In the genomic region with DNA sequence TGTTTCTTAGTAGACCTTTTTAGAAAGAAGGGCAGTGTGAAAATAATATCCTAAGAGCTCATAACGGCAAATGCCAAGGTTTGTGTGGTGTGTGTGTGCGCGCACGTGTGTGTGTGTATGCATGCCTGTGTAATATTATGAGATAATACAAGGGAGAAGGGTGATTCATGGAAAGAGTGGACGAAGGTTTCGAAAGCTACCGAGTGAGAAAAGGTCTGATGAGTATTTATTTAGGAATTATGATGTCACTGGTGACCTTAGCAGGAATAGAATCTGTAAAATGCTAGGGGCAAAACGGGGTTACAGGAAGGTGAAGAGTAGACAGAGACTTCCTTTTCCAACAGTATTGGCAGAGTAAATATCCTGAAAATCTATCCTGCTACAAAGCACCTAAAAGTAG, we compare ENCODE assay signal across 1 cellular context.
A peak's percentile ranks its signal among the peaks of the same experiment; 100 is the strongest.
TF ChIP-seq lines count a peak whose summit lies in the region.

No MANE protein-coding gene starts in this region.

TF ChIP-seq in HepG2, 621 proteins besides CTCF, POLR2A, EP300 and RAD21 (continued from another document and continues in another):
- TF ChIP-seq, protein P1, sequence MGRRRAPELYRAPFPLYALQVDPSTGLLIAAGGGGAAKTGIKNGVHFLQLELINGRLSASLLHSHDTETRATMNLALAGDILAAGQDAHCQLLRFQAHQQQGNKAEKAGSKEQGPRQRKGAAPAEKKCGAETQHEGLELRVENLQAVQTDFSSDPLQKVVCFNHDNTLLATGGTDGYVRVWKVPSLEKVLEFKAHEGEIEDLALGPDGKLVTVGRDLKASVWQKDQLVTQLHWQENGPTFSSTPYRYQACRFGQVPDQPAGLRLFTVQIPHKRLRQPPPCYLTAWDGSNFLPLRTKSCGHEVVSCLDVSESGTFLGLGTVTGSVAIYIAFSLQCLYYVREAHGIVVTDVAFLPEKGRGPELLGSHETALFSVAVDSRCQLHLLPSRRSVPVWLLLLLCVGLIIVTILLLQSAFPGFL (CRISPR knock-in tag; IDR thresholded peaks at IDR 0.05), result no peak
- TF ChIP-seq ZNF3 (CRISPR knock-in tag; IDR thresholded peaks at IDR 0.05) (no peak), KDM2A (CRISPR knock-in tag; IDR thresholded peaks at IDR 0.05; ENCODE audit: borderline replicate concordance, low read depth) (no peak), KAT8 (CRISPR knock-in tag; IDR thresholded peaks at IDR 0.05) (0 out of 2 replicates have a peak, but pooled peaks have one; percentile 27), MED1 (CRISPR knock-in tag; IDR thresholded peaks at IDR 0.05) (peak; percentile 58), SALL2 (CRISPR knock-in tag; IDR thresholded peaks at IDR 0.05) (no peak), FOXK1 (CRISPR knock-in tag; IDR thresholded peaks at IDR 0.05; ENCODE audit: borderline replicate concordance, low read depth) (peak; percentile 56; the same call in 1 of the 2 replicates), BCL6 (CRISPR knock-in tag; IDR thresholded peaks at IDR 0.05) (peak; percentile 94), ZNF432 (CRISPR knock-in tag; IDR thresholded peaks at IDR 0.05; ENCODE audit: borderline replicate concordance) (no peak), ELF3 (CRISPR knock-in tag; IDR thresholded peaks at IDR 0.05) (peak; percentile 68; the same call in 1 of the 2 replicates), SKI (IDR thresholded peaks at IDR 0.05; ENCODE audit: partially characterized antibody) (peak; percentile 44), TBL1XR1 (IDR thresholded peaks at IDR 0.05; ENCODE audit: borderline replicate concordance, low read length, partially characterized antibody) (peak; percentile 63), CCAR2 (optimal IDR thresholded peaks at IDR 0.05; ENCODE audit: low read depth, low read length) (no peak), CREB1 (IDR thresholded peaks at IDR 0.05) (peak; percentile 58), CREB1 (CRISPR knock-in tag; IDR thresholded peaks at IDR 0.05) (peak; percentile 76), NFE2 (CRISPR knock-in tag; IDR thresholded peaks at IDR 0.05) (no peak), ZC3H4 (CRISPR knock-in tag; IDR thresholded peaks at IDR 0.05; ENCODE audit: borderline replicate concordance) (no peak), ZBTB1 (CRISPR knock-in tag; IDR thresholded peaks at IDR 0.05; ENCODE audit: borderline replicate concordance) (no peak), ZKSCAN1 (IDR thresholded peaks at IDR 0.05; ENCODE audit: low read length) (no peak), PHF21A (CRISPR knock-in tag; IDR thresholded peaks at IDR 0.05) (0 out of 2 replicates have a peak, but pooled peaks have one; percentile 19), GABPA (IDR thresholded peaks at IDR 0.05; ENCODE audit: low read depth, low read length) (no peak), GABPA (CRISPR knock-in tag; IDR thresholded peaks at IDR 0.05; ENCODE audit: low read depth) (peak; percentile 30; the same call in 1 of the 2 replicates), RBAK (CRISPR knock-in tag; IDR thresholded peaks at IDR 0.05) (no peak), RBFOX2 (IDR thresholded peaks at IDR 0.05; ENCODE audit: low read depth, low read length) (no peak), ZFP1 (CRISPR knock-in tag; IDR thresholded peaks at IDR 0.05) (no peak), NCOA1 (CRISPR knock-in tag; IDR thresholded peaks at IDR 0.05) (no peak), ZC3H13 (CRISPR knock-in tag; IDR thresholded peaks at IDR 0.05) (no peak), ZBTB21 (CRISPR knock-in tag; IDR thresholded peaks at IDR 0.05) (peak; percentile 85), ZNF468 (CRISPR knock-in tag; IDR thresholded peaks at IDR 0.05) (no peak), NPAS2 (CRISPR knock-in tag; IDR thresholded peaks at IDR 0.05; ENCODE audit: borderline replicate concordance) (no peak), RFX1 (IDR thresholded peaks at IDR 0.05) (no peak), HDAC1 (CRISPR knock-in tag; IDR thresholded peaks at IDR 0.05) (no peak), ZNF510 (CRISPR knock-in tag; IDR thresholded peaks at IDR 0.05; ENCODE audit: low read depth) (no peak), KLF16 (CRISPR knock-in tag; IDR thresholded peaks at IDR 0.05) (no peak), HMG20A (CRISPR knock-in tag; IDR thresholded peaks at IDR 0.05; ENCODE audit: borderline replicate concordance) (peak; percentile 64; the same call in 1 of the 2 replicates), SCMH1 (CRISPR knock-in tag; IDR thresholded peaks at IDR 0.05; ENCODE audit: borderline replicate concordance) (no peak)
- TF ChIP-seq, protein P2, sequence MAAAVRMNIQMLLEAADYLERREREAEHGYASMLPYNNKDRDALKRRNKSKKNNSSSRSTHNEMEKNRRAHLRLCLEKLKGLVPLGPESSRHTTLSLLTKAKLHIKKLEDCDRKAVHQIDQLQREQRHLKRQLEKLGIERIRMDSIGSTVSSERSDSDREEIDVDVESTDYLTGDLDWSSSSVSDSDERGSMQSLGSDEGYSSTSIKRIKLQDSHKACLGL (CRISPR knock-in tag; IDR thresholded peaks at IDR 0.05), result no peak
- TF ChIP-seq, protein P3, sequence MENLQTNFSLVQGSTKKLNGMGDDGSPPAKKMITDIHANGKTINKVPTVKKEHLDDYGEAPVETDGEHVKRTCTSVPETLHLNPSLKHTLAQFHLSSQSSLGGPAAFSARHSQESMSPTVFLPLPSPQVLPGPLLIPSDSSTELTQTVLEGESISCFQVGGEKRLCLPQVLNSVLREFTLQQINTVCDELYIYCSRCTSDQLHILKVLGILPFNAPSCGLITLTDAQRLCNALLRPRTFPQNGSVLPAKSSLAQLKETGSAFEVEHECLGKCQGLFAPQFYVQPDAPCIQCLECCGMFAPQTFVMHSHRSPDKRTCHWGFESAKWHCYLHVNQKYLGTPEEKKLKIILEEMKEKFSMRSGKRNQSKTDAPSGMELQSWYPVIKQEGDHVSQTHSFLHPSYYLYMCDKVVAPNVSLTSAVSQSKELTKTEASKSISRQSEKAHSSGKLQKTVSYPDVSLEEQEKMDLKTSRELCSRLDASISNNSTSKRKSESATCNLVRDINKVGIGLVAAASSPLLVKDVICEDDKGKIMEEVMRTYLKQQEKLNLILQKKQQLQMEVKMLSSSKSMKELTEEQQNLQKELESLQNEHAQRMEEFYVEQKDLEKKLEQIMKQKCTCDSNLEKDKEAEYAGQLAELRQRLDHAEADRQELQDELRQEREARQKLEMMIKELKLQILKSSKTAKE (CRISPR knock-in tag; IDR thresholded peaks at IDR 0.05; ENCODE audit: borderline replicate concordance), result 0 out of 2 replicates have a peak, but pooled peaks have one; percentile 44
- TF ChIP-seq, protein P4, sequence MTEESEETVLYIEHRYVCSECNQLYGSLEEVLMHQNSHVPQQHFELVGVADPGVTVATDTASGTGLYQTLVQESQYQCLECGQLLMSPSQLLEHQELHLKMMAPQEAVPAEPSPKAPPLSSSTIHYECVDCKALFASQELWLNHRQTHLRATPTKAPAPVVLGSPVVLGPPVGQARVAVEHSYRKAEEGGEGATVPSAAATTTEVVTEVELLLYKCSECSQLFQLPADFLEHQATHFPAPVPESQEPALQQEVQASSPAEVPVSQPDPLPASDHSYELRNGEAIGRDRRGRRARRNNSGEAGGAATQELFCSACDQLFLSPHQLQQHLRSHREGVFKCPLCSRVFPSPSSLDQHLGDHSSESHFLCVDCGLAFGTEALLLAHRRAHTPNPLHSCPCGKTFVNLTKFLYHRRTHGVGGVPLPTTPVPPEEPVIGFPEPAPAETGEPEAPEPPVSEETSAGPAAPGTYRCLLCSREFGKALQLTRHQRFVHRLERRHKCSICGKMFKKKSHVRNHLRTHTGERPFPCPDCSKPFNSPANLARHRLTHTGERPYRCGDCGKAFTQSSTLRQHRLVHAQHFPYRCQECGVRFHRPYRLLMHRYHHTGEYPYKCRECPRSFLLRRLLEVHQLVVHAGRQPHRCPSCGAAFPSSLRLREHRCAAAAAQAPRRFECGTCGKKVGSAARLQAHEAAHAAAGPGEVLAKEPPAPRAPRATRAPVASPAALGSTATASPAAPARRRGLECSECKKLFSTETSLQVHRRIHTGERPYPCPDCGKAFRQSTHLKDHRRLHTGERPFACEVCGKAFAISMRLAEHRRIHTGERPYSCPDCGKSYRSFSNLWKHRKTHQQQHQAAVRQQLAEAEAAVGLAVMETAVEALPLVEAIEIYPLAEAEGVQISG (CRISPR knock-in tag; IDR thresholded peaks at IDR 0.05), result no peak
- TF ChIP-seq, protein P5, sequence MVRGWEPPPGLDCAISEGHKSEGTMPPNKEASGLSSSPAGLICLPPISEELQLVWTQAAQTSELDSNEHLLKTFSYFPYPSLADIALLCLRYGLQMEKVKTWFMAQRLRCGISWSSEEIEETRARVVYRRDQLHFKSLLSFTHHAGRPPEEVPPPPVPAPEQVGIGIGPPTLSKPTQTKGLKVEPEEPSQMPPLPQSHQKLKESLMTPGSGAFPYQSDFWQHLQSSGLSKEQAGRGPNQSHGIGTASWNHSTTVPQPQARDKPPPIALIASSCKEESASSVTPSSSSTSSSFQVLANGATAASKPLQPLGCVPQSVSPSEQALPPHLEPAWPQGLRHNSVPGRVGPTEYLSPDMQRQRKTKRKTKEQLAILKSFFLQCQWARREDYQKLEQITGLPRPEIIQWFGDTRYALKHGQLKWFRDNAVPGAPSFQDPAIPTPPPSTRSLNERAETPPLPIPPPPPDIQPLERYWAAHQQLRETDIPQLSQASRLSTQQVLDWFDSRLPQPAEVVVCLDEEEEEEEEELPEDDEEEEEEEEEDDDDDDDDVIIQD (CRISPR knock-in tag; IDR thresholded peaks at IDR 0.05; ENCODE audit: low read depth), result peak; percentile 93; the same call in 1 of the 2 replicates
- TF ChIP-seq, protein P6, sequence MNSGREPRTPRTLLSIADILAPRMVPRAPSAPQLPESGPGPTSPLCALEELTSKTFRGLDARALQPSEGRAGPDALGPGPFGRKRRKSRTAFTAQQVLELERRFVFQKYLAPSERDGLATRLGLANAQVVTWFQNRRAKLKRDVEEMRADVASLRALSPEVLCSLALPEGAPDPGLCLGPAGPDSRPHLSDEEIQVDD (CRISPR knock-in tag; IDR thresholded peaks at IDR 0.05; ENCODE audit: borderline replicate concordance), result no peak
- TF ChIP-seq, protein P7, sequence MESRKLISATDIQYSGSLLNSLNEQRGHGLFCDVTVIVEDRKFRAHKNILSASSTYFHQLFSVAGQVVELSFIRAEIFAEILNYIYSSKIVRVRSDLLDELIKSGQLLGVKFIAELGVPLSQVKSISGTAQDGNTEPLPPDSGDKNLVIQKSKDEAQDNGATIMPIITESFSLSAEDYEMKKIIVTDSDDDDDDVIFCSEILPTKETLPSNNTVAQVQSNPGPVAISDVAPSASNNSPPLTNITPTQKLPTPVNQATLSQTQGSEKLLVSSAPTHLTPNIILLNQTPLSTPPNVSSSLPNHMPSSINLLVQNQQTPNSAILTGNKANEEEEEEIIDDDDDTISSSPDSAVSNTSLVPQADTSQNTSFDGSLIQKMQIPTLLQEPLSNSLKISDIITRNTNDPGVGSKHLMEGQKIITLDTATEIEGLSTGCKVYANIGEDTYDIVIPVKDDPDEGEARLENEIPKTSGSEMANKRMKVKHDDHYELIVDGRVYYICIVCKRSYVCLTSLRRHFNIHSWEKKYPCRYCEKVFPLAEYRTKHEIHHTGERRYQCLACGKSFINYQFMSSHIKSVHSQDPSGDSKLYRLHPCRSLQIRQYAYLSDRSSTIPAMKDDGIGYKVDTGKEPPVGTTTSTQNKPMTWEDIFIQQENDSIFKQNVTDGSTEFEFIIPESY (CRISPR knock-in tag; IDR thresholded peaks at IDR 0.05), result no peak
- TF ChIP-seq, protein P8, sequence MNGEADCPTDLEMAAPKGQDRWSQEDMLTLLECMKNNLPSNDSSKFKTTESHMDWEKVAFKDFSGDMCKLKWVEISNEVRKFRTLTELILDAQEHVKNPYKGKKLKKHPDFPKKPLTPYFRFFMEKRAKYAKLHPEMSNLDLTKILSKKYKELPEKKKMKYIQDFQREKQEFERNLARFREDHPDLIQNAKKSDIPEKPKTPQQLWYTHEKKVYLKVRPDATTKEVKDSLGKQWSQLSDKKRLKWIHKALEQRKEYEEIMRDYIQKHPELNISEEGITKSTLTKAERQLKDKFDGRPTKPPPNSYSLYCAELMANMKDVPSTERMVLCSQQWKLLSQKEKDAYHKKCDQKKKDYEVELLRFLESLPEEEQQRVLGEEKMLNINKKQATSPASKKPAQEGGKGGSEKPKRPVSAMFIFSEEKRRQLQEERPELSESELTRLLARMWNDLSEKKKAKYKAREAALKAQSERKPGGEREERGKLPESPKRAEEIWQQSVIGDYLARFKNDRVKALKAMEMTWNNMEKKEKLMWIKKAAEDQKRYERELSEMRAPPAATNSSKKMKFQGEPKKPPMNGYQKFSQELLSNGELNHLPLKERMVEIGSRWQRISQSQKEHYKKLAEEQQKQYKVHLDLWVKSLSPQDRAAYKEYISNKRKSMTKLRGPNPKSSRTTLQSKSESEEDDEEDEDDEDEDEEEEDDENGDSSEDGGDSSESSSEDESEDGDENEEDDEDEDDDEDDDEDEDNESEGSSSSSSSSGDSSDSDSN (CRISPR knock-in tag; IDR thresholded peaks at IDR 0.05), result no peak
- TF ChIP-seq, protein P9, sequence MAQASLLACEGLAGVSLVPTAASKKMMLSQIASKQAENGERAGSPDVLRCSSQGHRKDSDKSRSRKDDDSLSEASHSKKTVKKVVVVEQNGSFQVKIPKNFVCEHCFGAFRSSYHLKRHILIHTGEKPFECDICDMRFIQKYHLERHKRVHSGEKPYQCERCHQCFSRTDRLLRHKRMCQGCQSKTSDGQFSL (CRISPR knock-in tag; IDR thresholded peaks at IDR 0.05), result no peak
- TF ChIP-seq, protein P10, sequence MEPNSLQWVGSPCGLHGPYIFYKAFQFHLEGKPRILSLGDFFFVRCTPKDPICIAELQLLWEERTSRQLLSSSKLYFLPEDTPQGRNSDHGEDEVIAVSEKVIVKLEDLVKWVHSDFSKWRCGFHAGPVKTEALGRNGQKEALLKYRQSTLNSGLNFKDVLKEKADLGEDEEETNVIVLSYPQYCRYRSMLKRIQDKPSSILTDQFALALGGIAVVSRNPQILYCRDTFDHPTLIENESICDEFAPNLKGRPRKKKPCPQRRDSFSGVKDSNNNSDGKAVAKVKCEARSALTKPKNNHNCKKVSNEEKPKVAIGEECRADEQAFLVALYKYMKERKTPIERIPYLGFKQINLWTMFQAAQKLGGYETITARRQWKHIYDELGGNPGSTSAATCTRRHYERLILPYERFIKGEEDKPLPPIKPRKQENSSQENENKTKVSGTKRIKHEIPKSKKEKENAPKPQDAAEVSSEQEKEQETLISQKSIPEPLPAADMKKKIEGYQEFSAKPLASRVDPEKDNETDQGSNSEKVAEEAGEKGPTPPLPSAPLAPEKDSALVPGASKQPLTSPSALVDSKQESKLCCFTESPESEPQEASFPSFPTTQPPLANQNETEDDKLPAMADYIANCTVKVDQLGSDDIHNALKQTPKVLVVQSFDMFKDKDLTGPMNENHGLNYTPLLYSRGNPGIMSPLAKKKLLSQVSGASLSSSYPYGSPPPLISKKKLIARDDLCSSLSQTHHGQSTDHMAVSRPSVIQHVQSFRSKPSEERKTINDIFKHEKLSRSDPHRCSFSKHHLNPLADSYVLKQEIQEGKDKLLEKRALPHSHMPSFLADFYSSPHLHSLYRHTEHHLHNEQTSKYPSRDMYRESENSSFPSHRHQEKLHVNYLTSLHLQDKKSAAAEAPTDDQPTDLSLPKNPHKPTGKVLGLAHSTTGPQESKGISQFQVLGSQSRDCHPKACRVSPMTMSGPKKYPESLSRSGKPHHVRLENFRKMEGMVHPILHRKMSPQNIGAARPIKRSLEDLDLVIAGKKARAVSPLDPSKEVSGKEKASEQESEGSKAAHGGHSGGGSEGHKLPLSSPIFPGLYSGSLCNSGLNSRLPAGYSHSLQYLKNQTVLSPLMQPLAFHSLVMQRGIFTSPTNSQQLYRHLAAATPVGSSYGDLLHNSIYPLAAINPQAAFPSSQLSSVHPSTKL (CRISPR knock-in tag; IDR thresholded peaks at IDR 0.05), result peak; percentile 84
- TF ChIP-seq, protein P11, sequence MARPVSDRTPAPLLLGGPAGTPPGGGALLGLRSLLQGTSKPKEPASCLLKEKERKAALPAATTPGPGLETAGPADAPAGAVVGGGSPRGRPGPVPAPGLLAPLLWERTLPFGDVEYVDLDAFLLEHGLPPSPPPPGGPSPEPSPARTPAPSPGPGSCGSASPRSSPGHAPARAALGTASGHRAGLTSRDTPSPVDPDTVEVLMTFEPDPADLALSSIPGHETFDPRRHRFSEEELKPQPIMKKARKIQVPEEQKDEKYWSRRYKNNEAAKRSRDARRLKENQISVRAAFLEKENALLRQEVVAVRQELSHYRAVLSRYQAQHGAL (CRISPR knock-in tag; IDR thresholded peaks at IDR 0.05; ENCODE audit: not compliant biosample characterization), result no peak
